ENCODE assay signal across 22 cellular contexts in genomic region chr19:47057328-47057727, GRCh38. TPM values are rescaled to one million over a fixed set of nuclear protein-coding genes. Genes with fewer than 3 reads are reported as not detected.
DNase-seq lines count a peak whose midpoint lies in the region; TF ChIP-seq lines count a peak whose summit lies in the region.
"Had no signal": no experiment of that assay in that cellular context is flagged by ENCODE, and none has a peak within 500 bp of the region (broad histone marks: within the 10 kb centered on the region; RNA-seq: fewer than 3 reads in every experiment).

No MANE protein-coding gene starts in this region.

- H3K4me1 Mint-ChIP-seq in chondrocyte (ENCODE audit: low read depth) (peaks cover 18% of the 10 kb centered on the region), neural crest cell (peaks cover 11% of the 10 kb centered on the region)
- H3K4me1 Mint-ChIP-seq: activated naive CD4-positive, alpha-beta T cell treated with anti-CD3 and anti-CD28 coated beads, Interleukin-2, amount 10 ng/mL, durations not matched to agents 7 days and 5 days had no signal

- peak; percentile 37 for DNase-seq in ELF-1 (ENCODE audit: low read depth, low spot score)
- peak; percentile 63 for DNase-seq in NCI-H82 (lab: John Stamatoyannopoulos, UW)
- DNase-seq in chondrocyte (ENCODE audit: low spot score) = no peak
- DNase-seq in neural crest cell (ENCODE audit: low read depth, low spot score) = no peak
- DNase-seq in stimulated activated CD4-positive, alpha-beta T cell treated with anti-CD3 and anti-CD28 coated beads, Interleukin-4, amount 100 ng/mL, for 24 hours = no peak
- DNase-seq in GM19240 (ENCODE audit: insufficient read length, low spot score) = no peak
- no peak for DNase-seq in stimulated activated CD8-positive, alpha-beta memory T cell treated with anti-CD3 and anti-CD28 coated beads, Interleukin-4, amount 100 ng/mL, for 48 hours
- DNase-seq in GM03348 (ENCODE audit: low spot score) = no peak
- DNase-seq: activated CD8-positive, alpha-beta memory T cell treated with anti-CD3 and anti-CD28 coated beads for 24 hours; activated naive CD4-positive, alpha-beta T cell treated with anti-CD3 and anti-CD28 coated beads, Interleukin-2, amount 10 ng/mL, durations not matched to agents 7 days and 5 days; activated T-cell treated with anti-CD3 and anti-CD28 coated beads, Interleukin-2, amount 50 U/mL, for 72 hours; DMS 273 treated with DMSO at 0.1 percent for 48 hours; hippocampal formation; islet precursor cell; lower lobe of right lung; NCI-H1092 treated with DMSO at 0.1 percent for 48 hours; NCI-H2081 treated with DMSO at 0.1 percent for 48 hours; NCI-H510A; nucleus accumbens; Right ventricle myocardium superior; stimulated activated CD4-positive, alpha-beta T cell treated with anti-CD3 and anti-CD28 coated beads, Interleukin-15, amount 100 ng/mL, for 24 hours had no signal

- peak overlapping the region; percentile 17 for H3K27ac Mint-ChIP-seq in chondrocyte (ENCODE audit: unreplicated experiment)
- H3K27ac Mint-ChIP-seq in neural crest cell (ENCODE audit: unreplicated experiment) = no peak overlapping the region
- H3K27ac Mint-ChIP-seq: activated naive CD4-positive, alpha-beta T cell treated with anti-CD3 and anti-CD28 coated beads, Interleukin-2, amount 10 ng/mL, durations not matched to agents 7 days and 5 days; activated T-cell treated with anti-CD3 and anti-CD28 coated beads, Interleukin-2, amount 50 U/mL, for 72 hours; CD14-positive monocyte had no signal

- no peaks in the 10 kb centered on the region for H3K9me3 Mint-ChIP-seq in chondrocyte (ENCODE audit: low read depth)
- H3K9me3 Mint-ChIP-seq in neural crest cell = no peaks in the 10 kb centered on the region
- H3K9me3 Mint-ChIP-seq: activated naive CD4-positive, alpha-beta T cell treated with anti-CD3 and anti-CD28 coated beads, Interleukin-2, amount 10 ng/mL, durations not matched to agents 7 days and 5 days; activated T-cell treated with anti-CD3 and anti-CD28 coated beads, Interleukin-2, amount 50 U/mL, for 72 hours; CD14-positive monocyte had no signal

- H3K27me3 Mint-ChIP-seq in chondrocyte (ENCODE audit: low read depth) (no peaks in the 10 kb centered on the region), neural crest cell (ENCODE audit: low read depth) (no peaks in the 10 kb centered on the region)

- peaks cover 2% of the 10 kb centered on the region for H3K36me3 Mint-ChIP-seq in chondrocyte (ENCODE audit: low read depth)
- H3K36me3 Mint-ChIP-seq in neural crest cell (ENCODE audit: low read depth) = no peaks in the 10 kb centered on the region
- H3K36me3 Mint-ChIP-seq: activated naive CD4-positive, alpha-beta T cell treated with anti-CD3 and anti-CD28 coated beads, Interleukin-2, amount 10 ng/mL, durations not matched to agents 7 days and 5 days; CD14-positive monocyte had no signal

- H3K4me3 Mint-ChIP-seq in chondrocyte (ENCODE audit: unreplicated experiment) = no peak overlapping the region
- peak overlapping the region; percentile 12 for H3K4me3 Mint-ChIP-seq in neural crest cell
- H3K4me3 Mint-ChIP-seq: activated naive CD4-positive, alpha-beta T cell treated with anti-CD3 and anti-CD28 coated beads, Interleukin-2, amount 10 ng/mL, durations not matched to agents 7 days and 5 days; activated T-cell treated with anti-CD3 and anti-CD28 coated beads, Interleukin-2, amount 50 U/mL, for 72 hours; CD14-positive monocyte had no signal

- TF ChIP-seq CTCF in chondrocyte (IDR thresholded peaks at IDR 0.05) (no peak), neural crest cell (conservative IDR thresholded peaks at IDR 0.05) (no peak)

RNA-seq across cellular contexts. Expression of gene TMEM160, which starts 8.9 kb away (rescaled TPM):
- total RNA-seq in chondrocyte (35.8 to 37.6 TPM (median 37.3 TPM) in 3 replicates), neural crest cell (51.1 and 57.5 TPM in 2 replicates)

RNA-seq across cellular contexts. Expression of gene NPAS1, which starts 37.7 kb away (rescaled TPM):
- total RNA-seq in chondrocyte (1.0 to 1.8 TPM (median 1.7 TPM) in 3 replicates), neural crest cell (1.5 and 1.9 TPM in 2 replicates)
- total RNA-seq: Right ventricle myocardium superior had no signal

RNA-seq across cellular contexts. Expression of gene ZC3H4, which starts 56.2 kb away (rescaled TPM):
- total RNA-seq in chondrocyte (43.5 to 54.2 TPM (median 46.2 TPM) in 3 replicates), neural crest cell (103 and 104 TPM in 2 replicates)

Comparison
In these comparisons a context has a peak if more than half of its experiments do, and no peak if none do; other contexts are left out.
1. DNase-seq: peak in ELF-1 (single experiment) and NCI-H82 (single experiment); none in chondrocyte (single experiment), neural crest cell (single experiment), stimulated activated CD4-positive, alpha-beta T cell treated with anti-CD3 and anti-CD28 coated beads, Interleukin-4, amount 100 ng/mL, for 24 hours (single experiment), GM19240 (single experiment), stimulated activated CD8-positive, alpha-beta memory T cell treated with anti-CD3 and anti-CD28 coated beads, Interleukin-4, amount 100 ng/mL, for 48 hours (single experiment) and GM03348 (single experiment).